Comparison of ENCODE assay signal across 3 cellular contexts in genomic region chr13:68938639-68939038, GRCh38.
TF ChIP-seq lines count a peak whose summit lies in the region.

No MANE protein-coding gene starts in this region.

TF ChIP-seq in GM23338, 12 proteins besides CTCF, POLR2A, EP300 and RAD21:
- no peak for TF ChIP-seq ZNF462 (CRISPR knock-in tag; IDR thresholded peaks at IDR 0.05)

TF ChIP-seq in IMR-90, 13 proteins besides CTCF, POLR2A, EP300 and RAD21:
- TF ChIP-seq MAFK (IDR thresholded peaks at IDR 0.05; ENCODE audit: low read depth, low read length) (peak; percentile 76), SMC3 (IDR thresholded peaks at IDR 0.05; ENCODE audit: low read depth, low read length) (no peak)

TF ChIP-seq in K562, 482 proteins besides CTCF, POLR2A, EP300 and RAD21:
- TF ChIP-seq POLR2AphosphoS5 (IDR thresholded peaks at IDR 0.05; ENCODE audit: control insufficient read depth, insufficient read depth, low read depth, low read length) = no peak
- 0 out of 2 replicates have a peak, but pooled peaks have one; percentile 7 for TF ChIP-seq MAFK (IDR thresholded peaks at IDR 0.05; ENCODE audit: low read length)
- TF ChIP-seq IFI16 (CRISPR knock-in tag; IDR thresholded peaks at IDR 0.05) = no peak
- peak; percentile 51; the same call in 1 of the 2 replicates for TF ChIP-seq ZNF316 (IDR thresholded peaks at IDR 0.05)
- TF ChIP-seq ZNF444 (CRISPR knock-in tag; IDR thresholded peaks at IDR 0.05) = no peak
- peak; percentile 10; the same call in 1 of the 2 replicates for TF ChIP-seq MAFF (IDR thresholded peaks at IDR 0.05; ENCODE audit: low read length)
- no peak for TF ChIP-seq HDAC1 (IDR thresholded peaks at IDR 0.05)
- peak; percentile 30; the same call in 1 of the 2 replicates for TF ChIP-seq C11orf30 (IDR thresholded peaks at IDR 0.05; ENCODE audit: low read depth)
